20 cellular contexts compared by ENCODE assay signal in genomic region chr5:73912755-73913365, GRCh38.
A peak's percentile ranks its signal among the peaks of the same experiment; 100 is the strongest.
DNase-seq lines count a peak whose midpoint lies in the region; TF ChIP-seq lines count a peak whose summit lies in the region.
"Had no signal": no experiment of that assay in that cellular context is flagged by ENCODE, and none has a peak within 500 bp of the region (broad histone marks: within the 10 kb centered on the region; RNA-seq: fewer than 3 reads in every experiment).

No MANE protein-coding gene starts in this region.

- peaks cover 61% of the 10 kb centered on the region for H3K4me1 Mint-ChIP-seq in brain
- H3K4me1 Mint-ChIP-seq: activated naive CD8-positive, alpha-beta T cell treated with anti-CD3 and anti-CD28 coated beads, Interleukin-2, amount 50 U/mL, for 24 hours; activated T-helper 17 cell treated with anti-CD3 and anti-CD28 coated beads, Interleukin-2, amount 50 U/mL, for 72 hours; stimulated activated effector memory CD8-positive, alpha-beta T cell treated with anti-CD3 and anti-CD28 coated beads, Interleukin-12 subunit alpha, Interleukin-12 subunit beta, amount 100 ng/mL, for 72 hours had no signal

- WGBS in prostate gland = 49% methylated on average over 3 of the region's 3 CpGs

- peak overlapping the region; percentile 41 to 49 for H3K27ac ChIP-seq in prostate gland
- H3K27ac ChIP-seq: thoracic aorta had no signal

- intact Hi-C loops in prostate gland (cut with DNase I) = no loop called here

- H3K27me3 Mint-ChIP-seq in brain = no peaks in the 10 kb centered on the region
- H3K27me3 Mint-ChIP-seq: activated naive CD8-positive, alpha-beta T cell treated with anti-CD3 and anti-CD28 coated beads, Interleukin-2, amount 50 U/mL, for 24 hours; activated T-helper 17 cell treated with anti-CD3 and anti-CD28 coated beads, Interleukin-2, amount 50 U/mL, for 72 hours; central memory CD8-positive, alpha-beta T cell; effector memory CD8-positive, alpha-beta T cell had no signal

- H3K4me3 ChIP-seq in LNCaP clone FGC (ENCODE audit: low read depth, low read length) = no peak overlapping the region
- no peak overlapping the region for H3K4me3 ChIP-seq in prostate gland
- H3K4me3 ChIP-seq: thoracic aorta had no signal

- peak overlapping the region in 3 of 5 experiments; percentile 1 to 70 (median 21) for H3K27ac Mint-ChIP-seq in brain
- H3K27ac Mint-ChIP-seq: activated naive CD8-positive, alpha-beta T cell treated with anti-CD3 and anti-CD28 coated beads, Interleukin-2, amount 50 U/mL, for 24 hours; activated T-helper 17 cell treated with anti-CD3 and anti-CD28 coated beads, Interleukin-2, amount 50 U/mL, for 72 hours; effector memory CD8-positive, alpha-beta T cell; stimulated activated effector memory CD8-positive, alpha-beta T cell treated with anti-CD3 and anti-CD28 coated beads, Interleukin-12 subunit alpha, Interleukin-12 subunit beta, amount 100 ng/mL, for 72 hours had no signal

- H3K9me3 ChIP-seq in prostate gland = no peaks in the 10 kb centered on the region
- H3K9me3 ChIP-seq: BE2C, thoracic aorta had no signal

- H3K4me3 Mint-ChIP-seq in brain = peak overlapping the region in 1 of 5 experiments; percentile 7
- H3K4me3 Mint-ChIP-seq: activated naive CD8-positive, alpha-beta T cell treated with anti-CD3 and anti-CD28 coated beads, Interleukin-2, amount 50 U/mL, for 24 hours; activated T-helper 17 cell treated with anti-CD3 and anti-CD28 coated beads, Interleukin-2, amount 50 U/mL, for 72 hours; central memory CD8-positive, alpha-beta T cell; effector memory CD8-positive, alpha-beta T cell; stimulated activated effector memory CD8-positive, alpha-beta T cell treated with anti-CD3 and anti-CD28 coated beads, Interleukin-12 subunit alpha, Interleukin-12 subunit beta, amount 100 ng/mL, for 72 hours had no signal

- TF ChIP-seq POLR2A in prostate gland (IDR thresholded peaks at IDR 0.05) = no peak

- H3K4me1 ChIP-seq in prostate gland (replicated peaks) = peaks cover 7% of the 10 kb centered on the region
- H3K4me1 ChIP-seq: BE2C had no signal

- peaks cover 0 to 4% (median 0%) of the 10 kb centered on the region in 5 experiments for H3K9me3 Mint-ChIP-seq in brain
- H3K9me3 Mint-ChIP-seq: activated naive CD8-positive, alpha-beta T cell treated with anti-CD3 and anti-CD28 coated beads, Interleukin-2, amount 50 U/mL, for 24 hours; activated T-helper 17 cell treated with anti-CD3 and anti-CD28 coated beads, Interleukin-2, amount 50 U/mL, for 72 hours; central memory CD8-positive, alpha-beta T cell; effector memory CD8-positive, alpha-beta T cell; stimulated activated effector memory CD8-positive, alpha-beta T cell treated with anti-CD3 and anti-CD28 coated beads, Interleukin-12 subunit alpha, Interleukin-12 subunit beta, amount 100 ng/mL, for 72 hours had no signal

- DNase-seq in NCI-H2107 treated with DMSO at 0.1 percent for 48 hours (lab: John Stamatoyannopoulos, UW; ENCODE audit: unreplicated experiment) (peak; percentile 10), NCI-H2107 (lab: John Stamatoyannopoulos, UW) (no peak), LNCaP clone FGC (ENCODE audit: low read depth) (peak; percentile 30), prostate gland (ENCODE audit: low spot score) (no peak), activated gamma-delta T cell treated with Interleukin-2 at 50 U/mL for 16 hours (no peak), dermis blood vessel endothelial cell (no peak), NCI-H526 (lab: John Stamatoyannopoulos, UW) (no peak)
- DNase-seq: 8988T; activated CD4-positive, CD25-positive, alpha-beta regulatory T cell treated with anti-CD3 and anti-CD28 coated beads, Interleukin-2, amount 50 U/mL, for 72 hours; activated naive CD8-positive, alpha-beta T cell treated with anti-CD3 and anti-CD28 coated beads, Interleukin-2, amount 50 U/mL, for 24 hours; BE2C; effector memory CD8-positive, alpha-beta T cell; retina; stimulated activated CD4-positive, alpha-beta T cell treated with anti-CD3 and anti-CD28 coated beads, Interleukin-15, amount 100 ng/mL, for 24 hours; T1000 had no signal

- H3K36me3 ChIP-seq in prostate gland = no peaks in the 10 kb centered on the region

- no peaks in the 10 kb centered on the region for H3K27me3 ChIP-seq in prostate gland (replicated peaks; ENCODE audit: insufficient read depth)
- H3K27me3 ChIP-seq: BE2C had no signal

- no peaks in the 10 kb centered on the region for H3K36me3 Mint-ChIP-seq in brain
- H3K36me3 Mint-ChIP-seq: stimulated activated effector memory CD8-positive, alpha-beta T cell treated with anti-CD3 and anti-CD28 coated beads, Interleukin-12 subunit alpha, Interleukin-12 subunit beta, amount 100 ng/mL, for 72 hours had no signal

- no peak for TF ChIP-seq CTCF in LNCaP clone FGC (IDR thresholded peaks at IDR 0.05; ENCODE audit: control insufficient read depth, extremely low read depth, insufficient read depth)
- TF ChIP-seq CTCF in brain (conservative IDR thresholded peaks at IDR 0.05) = no peak
- TF ChIP-seq CTCF in prostate gland (IDR thresholded peaks at IDR 0.05) = no peak

Comparison
In these comparisons a context has a peak if more than half of its experiments do, and no peak if none do; other contexts are left out.
1. DNase-seq: peak in NCI-H2107 treated with DMSO at 0.1 percent for 48 hours (single experiment) and LNCaP clone FGC (single experiment); none in NCI-H2107 (single experiment), prostate gland (single experiment), activated gamma-delta T cell treated with Interleukin-2 at 50 U/mL for 16 hours (single experiment), dermis blood vessel endothelial cell (single experiment) and NCI-H526 (0 of 2).